Comparison of ENCODE assay signal across 8 cellular contexts in genomic region chr10:125448596-125448995, GRCh38.
DNase-seq lines count a peak whose midpoint lies in the region; ATAC-seq and TF ChIP-seq lines count a peak whose summit lies in the region.

No MANE protein-coding gene starts in this region.

- DNase-seq in AG04450 (ENCODE audit: low read depth, low spot score) (no peak), GM12864 (ENCODE audit: low read depth) (no peak), fibroblast of pulmonary artery (ENCODE audit: low read depth) (no peak), mesenchymal stem cell (no peak)

- no peak for ATAC-seq in activated T-helper 17 cell treated with anti-CD3 and anti-CD28 coated beads, Interleukin-2, amount 50 U/mL, for 72 hours (replicated peaks)
- ATAC-seq in HG03457 (IDR thresholded peaks at IDR 0.05; ENCODE audit: unreplicated experiment) (no peak), GM19397 (IDR thresholded peaks at IDR 0.05; ENCODE audit: unreplicated experiment) (no peak)

- no peak overlapping the region for H4K8ac ChIP-seq in mesenchymal stem cell (ENCODE audit: low read length)

- no peak overlapping the region for H2AFZ ChIP-seq in OCI-LY1 (ENCODE audit: low read length)
- no peak overlapping the region for H2AFZ ChIP-seq in mesenchymal stem cell (ENCODE audit: low read depth, low read length)

- H3K36me3 Mint-ChIP-seq in activated T-helper 17 cell treated with anti-CD3 and anti-CD28 coated beads, Interleukin-2, amount 50 U/mL, for 72 hours (ENCODE audit: low read depth), result no peaks in the 10 kb centered on the region

- CTCF ChIA-PET in AG04450 (lab: Charles Lee), result interaction anchor here (1.0 kb wide), 1 partner anchor 25 kb away, joined by 3 read pairs; no protein-coding TSS in a partner anchor

- peaks cover 11% of the 10 kb centered on the region for H3K27me3 ChIP-seq in AG04450 (ENCODE audit: control insufficient read depth, insufficient read depth, low read length)
- H3K27me3 ChIP-seq in OCI-LY1 (ENCODE audit: insufficient read depth, low read length), result no peaks in the 10 kb centered on the region
- peaks cover 0 to 15% of the 10 kb centered on the region in 2 experiments for H3K27me3 ChIP-seq in mesenchymal stem cell (ENCODE audit: control insufficient read depth in 1 of 2, insufficient read depth in 1 of 2, low read length in 2 of 2)

- TF ChIP-seq CTCF in AG04450 (IDR thresholded peaks at IDR 0.05; ENCODE audit: low read depth, low read length) (peak; percentile 50), GM12864 (IDR thresholded peaks at IDR 0.05; ENCODE audit: low read depth, low read length, missing control alignments) (peak; percentile 53), OCI-LY1 (IDR thresholded peaks at IDR 0.05; ENCODE audit: low read length) (peak; percentile 54), fibroblast of pulmonary artery (IDR thresholded peaks at IDR 0.05; ENCODE audit: low read length, missing control alignments) (peak; percentile 3)

- H3K23ac ChIP-seq in mesenchymal stem cell (ENCODE audit: low read length in 2 of 2), result no peak overlapping the region

- H3K79me1 ChIP-seq in mesenchymal stem cell (replicated peaks; ENCODE audit: low read length, poor library complexity, severe bottlenecking), result no peaks in the 10 kb centered on the region

- H3K14ac ChIP-seq in mesenchymal stem cell (ENCODE audit: low read length in 2 of 2), result no peak overlapping the region

- H2BK120ac ChIP-seq in mesenchymal stem cell (ENCODE audit: low read depth, low read length), result no peak overlapping the region

- H3K9ac ChIP-seq in OCI-LY1 (ENCODE audit: low read length), result no peak overlapping the region
- H3K9ac ChIP-seq in mesenchymal stem cell (ENCODE audit: low read length), result no peak overlapping the region

- H2BK5ac ChIP-seq in mesenchymal stem cell (ENCODE audit: low read depth, low read length, poor library complexity, severe bottlenecking), result no peak overlapping the region

- no peaks in the 10 kb centered on the region for H3K79me2 ChIP-seq in OCI-LY1 (ENCODE audit: insufficient read depth, low read length)

- H3K27me3 Mint-ChIP-seq in activated T-helper 17 cell treated with anti-CD3 and anti-CD28 coated beads, Interleukin-2, amount 50 U/mL, for 72 hours, result peaks cover 5% of the 10 kb centered on the region

- no peaks in the 10 kb centered on the region for H3K9me3 Mint-ChIP-seq in activated T-helper 17 cell treated with anti-CD3 and anti-CD28 coated beads, Interleukin-2, amount 50 U/mL, for 72 hours

- H3K4me3 ChIP-seq in AG04450 (ENCODE audit: low read depth, low read length) (no peak overlapping the region), GM12864 (ENCODE audit: low read depth, low read length) (no peak overlapping the region), OCI-LY1 (ENCODE audit: low read depth, low read length, poor library complexity, severe bottlenecking) (no peak overlapping the region), fibroblast of pulmonary artery (replicated peaks; ENCODE audit: low read depth, low read length) (no peak overlapping the region), mesenchymal stem cell (ENCODE audit: insufficient read depth in 1 of 2, low read depth in 1 of 2, low read length in 2 of 2) (no peak overlapping the region)

- no peaks in the 10 kb centered on the region for H3K36me3 ChIP-seq in OCI-LY1 (ENCODE audit: insufficient read depth, low read length)
- H3K36me3 ChIP-seq in mesenchymal stem cell (ENCODE audit: control insufficient read depth in 1 of 2, insufficient read depth in 2 of 2, low read depth in 1 of 2, low read length in 2 of 2), result no peaks in the 10 kb centered on the region

- H3K9me3 ChIP-seq in AG04450 (ENCODE audit: control insufficient read depth, insufficient read depth, low read length) (no peaks in the 10 kb centered on the region), OCI-LY1 (ENCODE audit: low read length) (no peaks in the 10 kb centered on the region), mesenchymal stem cell (ENCODE audit: control insufficient read depth, low read length) (no peaks in the 10 kb centered on the region)

- H3K18ac ChIP-seq in mesenchymal stem cell (ENCODE audit: low read depth in 1 of 2, low read length in 2 of 2), result no peak overlapping the region

- no peaks in the 10 kb centered on the region for H3K4me1 ChIP-seq in OCI-LY1 (ENCODE audit: insufficient read depth, low read length, severe bottlenecking)
- H3K4me1 ChIP-seq in mesenchymal stem cell (ENCODE audit: control insufficient read depth, insufficient read depth, low read depth, low read length), result no peaks in the 10 kb centered on the region

- H3F3A ChIP-seq in OCI-LY1 (ENCODE audit: insufficient read depth, low read length), result no peaks in the 10 kb centered on the region

- POLR2A ChIA-PET in AG04450 (lab: Yijun Ruan, JAX), result no interaction called here

- H3K4me3 Mint-ChIP-seq in activated T-helper 17 cell treated with anti-CD3 and anti-CD28 coated beads, Interleukin-2, amount 50 U/mL, for 72 hours, result no peak overlapping the region

- no peak overlapping the region for H2AK5ac ChIP-seq in mesenchymal stem cell (ENCODE audit: low read length, severe bottlenecking)

- H3K27ac ChIP-seq in AG04450 (ENCODE audit: low read depth, low read length) (no peak overlapping the region), OCI-LY1 (ENCODE audit: low read depth, low read length, poor library complexity, severe bottlenecking) (no peak overlapping the region), mesenchymal stem cell (ENCODE audit: low read length, poor library complexity, severe bottlenecking) (no peak overlapping the region)

- H3K9me2 ChIP-seq in OCI-LY1 (ENCODE audit: low read depth, low read length), result no peaks in the 10 kb centered on the region

- H3K4me2 ChIP-seq in OCI-LY1 (ENCODE audit: low read length) (no peak overlapping the region), mesenchymal stem cell (ENCODE audit: low read length, poor library complexity, severe bottlenecking) (no peak overlapping the region)

- no peak overlapping the region for H3K4ac ChIP-seq in mesenchymal stem cell (ENCODE audit: low read depth in 1 of 2, low read length in 2 of 2)

- H2BK12ac ChIP-seq in mesenchymal stem cell (ENCODE audit: low read length in 2 of 2), result no peak overlapping the region

- WGBS in mesenchymal stem cell, result 46% methylated on average over 5 of the region's 5 CpGs

- no peak overlapping the region for H4K91ac ChIP-seq in mesenchymal stem cell (ENCODE audit: low read length)

- no peaks in the 10 kb centered on the region for H3K4me1 Mint-ChIP-seq in activated T-helper 17 cell treated with anti-CD3 and anti-CD28 coated beads, Interleukin-2, amount 50 U/mL, for 72 hours

- H2BK15ac ChIP-seq in mesenchymal stem cell (ENCODE audit: low read depth, poor library complexity, severe bottlenecking), result no peak overlapping the region

- H4K20me1 ChIP-seq in OCI-LY1 (ENCODE audit: insufficient read depth, low read length), result no peaks in the 10 kb centered on the region

- no peak overlapping the region for H3K27ac Mint-ChIP-seq in activated T-helper 17 cell treated with anti-CD3 and anti-CD28 coated beads, Interleukin-2, amount 50 U/mL, for 72 hours

Comparison
In these comparisons a context has a peak if more than half of its experiments do, and no peak if none do; other contexts are left out.
1. CTCF ChIP-seq: peak in every context shown above with its lines; median percentile 54 in OCI-LY1; 53 in GM12864; 50 in AG04450; 3 in fibroblast of pulmonary artery.